In the genomic region with DNA sequence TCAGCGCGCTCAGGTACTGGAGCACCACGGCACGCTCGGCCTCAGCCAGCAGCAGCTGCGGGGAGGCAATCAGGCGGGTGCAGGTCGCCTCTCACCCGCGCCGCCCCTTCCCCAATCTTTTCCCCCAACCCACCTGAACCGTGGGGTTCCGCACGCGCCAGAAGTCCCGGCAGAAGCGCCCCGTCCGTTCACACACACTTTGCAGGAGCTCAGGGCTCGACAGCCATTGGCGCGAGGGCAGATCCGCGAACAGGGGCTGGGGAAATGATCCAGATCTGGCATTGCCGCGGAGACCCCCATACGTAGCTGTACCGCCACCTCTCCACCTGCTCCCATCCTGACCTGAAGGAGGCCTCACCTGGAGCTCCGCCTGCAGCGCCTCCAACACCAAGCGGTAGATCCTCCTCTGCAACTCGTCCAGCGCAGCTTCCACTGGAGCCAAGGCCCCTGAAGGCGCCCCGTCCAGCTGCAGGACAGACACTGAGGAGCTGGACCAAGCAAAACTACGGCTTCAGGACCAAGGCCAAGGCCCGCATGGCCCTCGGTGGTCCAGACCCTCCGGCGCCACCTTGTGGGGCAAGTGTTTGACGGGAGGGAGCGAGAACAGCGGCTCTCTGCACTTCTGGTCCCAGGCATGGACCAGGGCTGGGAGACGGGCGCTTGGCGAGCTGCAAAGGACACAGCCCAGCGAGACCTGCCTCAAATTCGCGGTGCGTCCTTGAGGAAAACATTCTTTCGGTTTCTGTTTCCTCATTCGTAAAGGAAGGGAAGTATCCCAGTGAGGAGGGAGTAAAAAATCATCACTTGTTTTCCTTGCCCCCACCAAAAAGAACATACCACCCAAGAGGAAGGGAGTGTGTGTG, we compare ENCODE assay signal across 8 cellular contexts. TPM values are rescaled to one million over a fixed set of nuclear protein-coding genes. Genes with fewer than 3 reads are reported as not detected.
A peak's percentile ranks its signal among the peaks of the same experiment; 100 is the strongest.
DNase-seq lines count a peak whose midpoint lies in the region; ATAC-seq and TF ChIP-seq lines count a peak whose summit lies in the region.

No MANE protein-coding gene starts in this region.

- H3K27me3 ChIP-seq in suprapubic skin: no peaks in the 10 kb centered on the region

- H3K9me3 Mint-ChIP-seq in activated naive CD4-positive, alpha-beta T cell treated with anti-CD3 and anti-CD28 coated beads for 36 hours: no peaks in the 10 kb centered on the region
- no peaks in the 10 kb centered on the region for H3K9me3 Mint-ChIP-seq in osteocyte (ENCODE audit: unreplicated experiment)

- peak; percentile 79 for TF ChIP-seq RAD21 in Ishikawa (IDR thresholded peaks at IDR 0.05; ENCODE audit: low read depth)

- peak overlapping the region; percentile 72 for H3K4me3 ChIP-seq in suprapubic skin

- no peak for ATAC-seq in HG03108 (IDR thresholded peaks at IDR 0.05; ENCODE audit: unreplicated experiment)

- H3K4me1 Mint-ChIP-seq in activated naive CD4-positive, alpha-beta T cell treated with anti-CD3 and anti-CD28 coated beads for 36 hours (ENCODE audit: low read depth): peaks cover 10% of the 10 kb centered on the region
- peaks cover 11% of the 10 kb centered on the region for H3K4me1 Mint-ChIP-seq in osteocyte (ENCODE audit: unreplicated experiment)

- intact Hi-C loops in activated naive CD4-positive, alpha-beta T cell treated with anti-CD3 and anti-CD28 coated beads for 36 hours (cut with micrococcal nuclease): loop anchor here (1.0 kb wide), 2 partner anchors 208 to 231 kb away; no protein-coding TSS in a partner anchor

- no peak overlapping the region for H3K27ac ChIP-seq in suprapubic skin

- no peak overlapping the region for H3K27ac Mint-ChIP-seq in activated naive CD4-positive, alpha-beta T cell treated with anti-CD3 and anti-CD28 coated beads for 36 hours
- H3K27ac Mint-ChIP-seq in osteocyte (ENCODE audit: unreplicated experiment): peak overlapping the region; percentile 74

- no peak for TF ChIP-seq POLR2A in suprapubic skin (IDR thresholded peaks at IDR 0.05)

- peaks cover 28% of the 10 kb centered on the region for H3K4me1 ChIP-seq in suprapubic skin

- TF ChIP-seq EP300 in Ishikawa (IDR thresholded peaks at IDR 0.05; ENCODE audit: borderline replicate concordance) (no peak), suprapubic skin (IDR thresholded peaks at IDR 0.05) (no peak)

- 17% methylated on average over 26 of the region's 52 CpGs for WGBS in suprapubic skin

- no peaks in the 10 kb centered on the region for H3K36me3 ChIP-seq in suprapubic skin

- H3K9me3 ChIP-seq in suprapubic skin: no peaks in the 10 kb centered on the region

- H3K4me3 Mint-ChIP-seq in activated naive CD4-positive, alpha-beta T cell treated with anti-CD3 and anti-CD28 coated beads for 36 hours: peak overlapping the region; percentile 69
- H3K4me3 Mint-ChIP-seq in osteocyte (ENCODE audit: unreplicated experiment): peak overlapping the region; percentile 84

- in situ Hi-C loops in SK-MEL-5 (cut with HindIII; ENCODE audit: low pct_unique_long_range_greater_than_20kb, low sequenced_read_pairs): no loop called here

- TF ChIP-seq CTCF in osteocyte (IDR thresholded peaks at IDR 0.05) (peak; percentile 89), suprapubic skin (IDR thresholded peaks at IDR 0.05) (peak; percentile 64 to 77)

- DNase-seq in ELR (ENCODE audit: low read depth) (peak; percentile 96), SK-MEL-5 (ENCODE audit: low read depth, low spot score) (peak; percentile 84), glomerular visceral epithelial cell (ENCODE audit: extremely low spot score) (peak; percentile 88), osteocyte (ENCODE audit: extremely low spot score, unreplicated experiment) (peak; percentile 97), suprapubic skin (ENCODE audit: low spot score in 2 of 2) (peak; percentile 95)
- DNase-seq in activated naive CD4-positive, alpha-beta T cell treated with anti-CD3 and anti-CD28 coated beads for 36 hours: peak; percentile 88

- CTCF ChIA-PET in activated naive CD4-positive, alpha-beta T cell treated with anti-CD3 and anti-CD28 coated beads for 36 hours (lab: Charles Lee): interaction anchor here (0.6 to 2.3 kb wide), 25 partner anchors 9 to 241 kb away, joined by 3 to 23 read pairs (median 5); partner anchors contain the start of genes CES3, ELMO3, FBXL8 and FHOD1

- peaks cover 6% of the 10 kb centered on the region for H3K27me3 Mint-ChIP-seq in activated naive CD4-positive, alpha-beta T cell treated with anti-CD3 and anti-CD28 coated beads for 36 hours (ENCODE audit: low read depth)
- no peaks in the 10 kb centered on the region for H3K27me3 Mint-ChIP-seq in osteocyte (ENCODE audit: unreplicated experiment)

- H3K36me3 Mint-ChIP-seq in activated naive CD4-positive, alpha-beta T cell treated with anti-CD3 and anti-CD28 coated beads for 36 hours (ENCODE audit: low read depth): no peaks in the 10 kb centered on the region
- no peaks in the 10 kb centered on the region for H3K36me3 Mint-ChIP-seq in osteocyte (ENCODE audit: unreplicated experiment)

TF ChIP-seq in Ishikawa, 13 proteins besides CTCF, POLR2A, EP300 and RAD21 (continues in another document):
- TF ChIP-seq, protein P1, sequence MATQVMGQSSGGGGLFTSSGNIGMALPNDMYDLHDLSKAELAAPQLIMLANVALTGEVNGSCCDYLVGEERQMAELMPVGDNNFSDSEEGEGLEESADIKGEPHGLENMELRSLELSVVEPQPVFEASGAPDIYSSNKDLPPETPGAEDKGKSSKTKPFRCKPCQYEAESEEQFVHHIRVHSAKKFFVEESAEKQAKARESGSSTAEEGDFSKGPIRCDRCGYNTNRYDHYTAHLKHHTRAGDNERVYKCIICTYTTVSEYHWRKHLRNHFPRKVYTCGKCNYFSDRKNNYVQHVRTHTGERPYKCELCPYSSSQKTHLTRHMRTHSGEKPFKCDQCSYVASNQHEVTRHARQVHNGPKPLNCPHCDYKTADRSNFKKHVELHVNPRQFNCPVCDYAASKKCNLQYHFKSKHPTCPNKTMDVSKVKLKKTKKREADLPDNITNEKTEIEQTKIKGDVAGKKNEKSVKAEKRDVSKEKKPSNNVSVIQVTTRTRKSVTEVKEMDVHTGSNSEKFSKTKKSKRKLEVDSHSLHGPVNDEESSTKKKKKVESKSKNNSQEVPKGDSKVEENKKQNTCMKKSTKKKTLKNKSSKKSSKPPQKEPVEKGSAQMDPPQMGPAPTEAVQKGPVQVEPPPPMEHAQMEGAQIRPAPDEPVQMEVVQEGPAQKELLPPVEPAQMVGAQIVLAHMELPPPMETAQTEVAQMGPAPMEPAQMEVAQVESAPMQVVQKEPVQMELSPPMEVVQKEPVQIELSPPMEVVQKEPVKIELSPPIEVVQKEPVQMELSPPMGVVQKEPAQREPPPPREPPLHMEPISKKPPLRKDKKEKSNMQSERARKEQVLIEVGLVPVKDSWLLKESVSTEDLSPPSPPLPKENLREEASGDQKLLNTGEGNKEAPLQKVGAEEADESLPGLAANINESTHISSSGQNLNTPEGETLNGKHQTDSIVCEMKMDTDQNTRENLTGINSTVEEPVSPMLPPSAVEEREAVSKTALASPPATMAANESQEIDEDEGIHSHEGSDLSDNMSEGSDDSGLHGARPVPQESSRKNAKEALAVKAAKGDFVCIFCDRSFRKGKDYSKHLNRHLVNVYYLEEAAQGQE (IDR thresholded peaks at IDR 0.05; ENCODE audit: low read depth): peak; percentile 93
- TF ChIP-seq ZBTB7A (IDR thresholded peaks at IDR 0.05; ENCODE audit: low read depth) (peak; percentile 79; the same call in 1 of the 2 replicates), TEAD4 (IDR thresholded peaks at IDR 0.05) (no peak), FOXM1 (IDR thresholded peaks at IDR 0.05; ENCODE audit: borderline replicate concordance, low read depth) (no peak), YY1 (IDR thresholded peaks at IDR 0.05; ENCODE audit: low read depth) (no peak)
- TF ChIP-seq, protein P2, sequence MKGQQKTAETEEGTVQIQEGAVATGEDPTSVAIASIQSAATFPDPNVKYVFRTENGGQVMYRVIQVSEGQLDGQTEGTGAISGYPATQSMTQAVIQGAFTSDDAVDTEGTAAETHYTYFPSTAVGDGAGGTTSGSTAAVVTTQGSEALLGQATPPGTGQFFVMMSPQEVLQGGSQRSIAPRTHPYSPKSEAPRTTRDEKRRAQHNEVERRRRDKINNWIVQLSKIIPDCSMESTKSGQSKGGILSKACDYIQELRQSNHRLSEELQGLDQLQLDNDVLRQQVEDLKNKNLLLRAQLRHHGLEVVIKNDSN (IDR thresholded peaks at IDR 0.05): no peak

RNA-seq across cellular contexts. Expression of gene MATCAP1, which starts 1.5 kb away (rescaled TPM):
- 3.9 and 4.4 TPM in 2 replicates for total RNA-seq in SK-MEL-5 (2014; rRNA removed; shearing (Covaris generic))
- 4.6 and 8.4 TPM in 2 replicates for polyA plus RNA-seq in SK-MEL-5 (2015; cell fraction: cytosol; rRNA removed)
- 167 and 246 TPM in 2 replicates for polyA plus RNA-seq in SK-MEL-5 (2015; cell fraction: nucleus; rRNA removed)
- total RNA-seq in activated naive CD4-positive, alpha-beta T cell treated with anti-CD3 and anti-CD28 coated beads for 36 hours: 10 to 100 TPM; 21.9 to 24.0 TPM
- total RNA-seq in osteocyte: 26.6 and 35.7 TPM in 2 replicates
- total RNA-seq in suprapubic skin: 10 to 100 TPM; 14.2 to 30.0 (median 17.3) TPM

RNA-seq across cellular contexts. Expression of gene EXOC3L1, which starts 4.7 kb away (rescaled TPM):
- total RNA-seq in SK-MEL-5 (2014; rRNA removed; shearing (Covaris generic)): not detected in 2 replicates
- polyA plus RNA-seq in SK-MEL-5 (2015; cell fraction: cytosol; rRNA removed): 0.10 TPM in 1 of 2 replicates, not detected in the other
- polyA plus RNA-seq in SK-MEL-5 (2015; cell fraction: nucleus; rRNA removed): 0.26 TPM in 1 of 2 replicates, not detected in the other
- total RNA-seq in activated naive CD4-positive, alpha-beta T cell treated with anti-CD3 and anti-CD28 coated beads for 36 hours: not detected
- not detected in 2 replicates for total RNA-seq in osteocyte
- total RNA-seq in suprapubic skin: 1 to 10 TPM in 3 of 4 donors, under 1 TPM in 1; 0.45 to 2.0 (median 1.9) TPM

RNA-seq across cellular contexts. Expression of gene E2F4, which starts 6.7 kb away (rescaled TPM):
- 50.8 and 73.6 TPM in 2 replicates for total RNA-seq in SK-MEL-5 (2014; rRNA removed; shearing (Covaris generic))
- 107 and 122 TPM in 2 replicates for polyA plus RNA-seq in SK-MEL-5 (2015; cell fraction: cytosol; rRNA removed)
- 491 and 600 TPM in 2 replicates for polyA plus RNA-seq in SK-MEL-5 (2015; cell fraction: nucleus; rRNA removed)
- total RNA-seq in activated naive CD4-positive, alpha-beta T cell treated with anti-CD3 and anti-CD28 coated beads for 36 hours: 10 to 100 TPM; 65.1 to 66.5 TPM
- total RNA-seq in osteocyte (40.0 and 43.4 TPM in 2 replicates), suprapubic skin (100 to 1,000 TPM in 1 of 4 donors, 10 to 100 TPM in 3; 92.6 to 106 (median 96.8) TPM)

RNA-seq across cellular contexts. Expression of gene ELMO3, which starts 13.7 kb away (rescaled TPM):
- 0.61 and 0.90 TPM in 2 replicates for total RNA-seq in SK-MEL-5 (2014; rRNA removed; shearing (Covaris generic))
- polyA plus RNA-seq in SK-MEL-5 (2015; cell fraction: cytosol; rRNA removed): 0.04 and 0.39 TPM in 2 replicates
- 25.2 and 29.4 TPM in 2 replicates for polyA plus RNA-seq in SK-MEL-5 (2015; cell fraction: nucleus; rRNA removed)
- total RNA-seq in activated naive CD4-positive, alpha-beta T cell treated with anti-CD3 and anti-CD28 coated beads for 36 hours: 1 to 10 TPM; 3.8 to 4.4 TPM
- total RNA-seq in osteocyte (1.7 and 2.1 TPM in 2 replicates), suprapubic skin (10 to 100 TPM; 48.0 to 77.6 (median 56.7) TPM)

RNA-seq across cellular contexts. Expression of gene NOL3, which starts 14.9 kb away (rescaled TPM):
- total RNA-seq in SK-MEL-5 (2014; rRNA removed; shearing (Covaris generic)): 7.8 and 13.2 TPM in 2 replicates
- polyA plus RNA-seq in SK-MEL-5 (2015; cell fraction: cytosol; rRNA removed): 11.3 and 15.5 TPM in 2 replicates
- polyA plus RNA-seq in SK-MEL-5 (2015; cell fraction: nucleus; rRNA removed): 73.0 and 87.1 TPM in 2 replicates
- total RNA-seq in activated naive CD4-positive, alpha-beta T cell treated with anti-CD3 and anti-CD28 coated beads for 36 hours: 1 to 10 TPM; 3.8 to 4.4 TPM
- 15.8 and 22.8 TPM in 2 replicates for total RNA-seq in osteocyte
- total RNA-seq in suprapubic skin: 100 to 1,000 TPM in 2 of 4 donors, 10 to 100 TPM in 2; 64.3 to 116 (median 90.5) TPM
